Comparison of ENCODE assay signal across 36 cellular contexts in the genomic region with DNA sequence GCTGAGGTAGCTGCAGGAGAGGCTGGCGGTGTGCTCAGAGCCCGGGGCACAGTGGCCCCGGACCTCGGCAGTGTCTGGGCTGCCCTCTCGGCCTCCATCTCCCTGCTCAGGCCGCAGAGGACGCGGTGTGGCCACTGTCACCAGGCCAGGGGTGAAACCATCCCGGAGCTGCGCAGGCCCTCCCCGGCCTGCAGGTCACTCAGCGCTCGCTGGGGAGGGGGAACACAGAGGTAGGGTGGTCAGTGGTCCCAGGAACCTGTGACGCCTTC. TPM values are rescaled to one million over a fixed set of nuclear protein-coding genes. Genes with fewer than 3 reads are reported as not detected.
"Had no signal": no experiment of that assay in that cellular context is flagged by ENCODE, and none has a peak within 500 bp of the region (broad histone marks: within the 10 kb centered on the region; RNA-seq: fewer than 3 reads in every experiment).

No MANE protein-coding gene starts in this region.

- ATAC-seq: activated T-cell treated with anti-CD3 and anti-CD28 coated beads, Interleukin-2, amount 50 U/mL, for 4 hours had no signal

- H3K27me3 ChIP-seq: adrenal gland, SJSA1 had no signal

- FAIRE-seq: astrocyte, bronchial epithelial cell had no signal

- H3K9me3 Mint-ChIP-seq: activated B cell treated with CpG ODN at 0.5 μM for 24 hours; activated CD4-positive, alpha-beta memory T cell treated with anti-CD3 and anti-CD28 coated beads for 36 hours; activated naive CD8-positive, alpha-beta T cell treated with anti-CD3 and anti-CD28 coated beads, Interleukin-2, amount 10 ng/mL, durations not matched to agents 7 days and 5 days; activated T-cell treated with anti-CD3 and anti-CD28 coated beads, Interleukin-2, amount 50 U/mL, for 4 hours; brain had no signal

- H3K4me2 ChIP-seq: KMS-11 had no signal

- H3K4me3 Mint-ChIP-seq: activated B cell treated with CpG ODN at 0.5 μM for 24 hours; activated CD4-positive, alpha-beta memory T cell treated with anti-CD3 and anti-CD28 coated beads for 36 hours; activated naive CD8-positive, alpha-beta T cell treated with anti-CD3 and anti-CD28 coated beads, Interleukin-2, amount 10 ng/mL, durations not matched to agents 7 days and 5 days; activated T-cell treated with anti-CD3 and anti-CD28 coated beads, Interleukin-2, amount 50 U/mL, for 4 hours; brain had no signal

- H3K4me3 ChIP-seq: adrenal gland, SJSA1 had no signal

- H3K36me3 ChIP-seq: adrenal gland, SJSA1 had no signal

- H3K9me3 ChIP-seq: adrenal gland, SJSA1 had no signal

- H3K27me3 Mint-ChIP-seq: activated B cell treated with CpG ODN at 0.5 μM for 24 hours; activated CD4-positive, alpha-beta memory T cell treated with anti-CD3 and anti-CD28 coated beads for 36 hours had no signal

- H3K36me3 Mint-ChIP-seq: activated CD4-positive, alpha-beta memory T cell treated with anti-CD3 and anti-CD28 coated beads for 36 hours; activated naive CD8-positive, alpha-beta T cell treated with anti-CD3 and anti-CD28 coated beads, Interleukin-2, amount 10 ng/mL, durations not matched to agents 7 days and 5 days; brain had no signal

- DNase-seq: activated B cell treated with CpG ODN at 0.5 μM for 24 hours; activated CD4-positive, alpha-beta memory T cell treated with anti-CD3 and anti-CD28 coated beads for 36 hours; activated CD4-positive, alpha-beta T cell treated with anti-CD3 and anti-CD28 coated beads for 4 hours; activated CD4-positive, alpha-beta T cell treated with anti-CD3 and anti-CD28 coated beads, Interleukin-2, amount 50 U/mL, for 1 hour; activated CD4-positive, CD25-positive, alpha-beta regulatory T cell treated with anti-CD3 and anti-CD28 coated beads, Interleukin-2, amount 50 U/mL, for 72 hours; activated CD8-positive, alpha-beta memory T cell treated with anti-CD3 and anti-CD28 coated beads, Interleukin-2, amount 50 U/mL, for 4 hours; activated effector memory CD4-positive, alpha-beta T cell treated with Interleukin-2 at 50 U/mL for 16 hours; activated naive CD4-positive, alpha-beta T cell treated with anti-CD3 and anti-CD28 coated beads, Interleukin-2, amount 50 U/mL, for 16 hours; activated naive CD8-positive, alpha-beta T cell treated with anti-CD3 and anti-CD28 coated beads, Interleukin-2, amount 10 ng/mL, durations not matched to agents 7 days and 5 days; activated T-cell treated with anti-CD3 and anti-CD28 coated beads for 4 hours; activated T-cell treated with anti-CD3 and anti-CD28 coated beads, Interleukin-2, amount 50 U/mL, for 4 hours; adrenal gland; caudate nucleus; cerebellar nuclear complex; MM.1S; MV-4-11; NCI-H1092; NCI-H1436 treated with DMSO at 0.1 percent for 48 hours; NCI-H1694 treated with DMSO at 0.1 percent for 48 hours; NCI-H2029; NCI-H510A; NCI-H526; NCI-H748 treated with DMSO at 0.1 percent for 48 hours; NK-92 treated with Interleukin-12 subunit alpha and Interleukin-12 subunit beta, amount 100 ng/mL, for 24 hours; SW 1271; T-helper 1 cell; T-helper 2 cell; T-helper 9 cell had no signal

- H3K27ac ChIP-seq: adrenal gland, KMS-11, SJSA1, VCaP had no signal

- H3K4me1 ChIP-seq: adrenal gland, SJSA1 had no signal

- H3K27ac Mint-ChIP-seq: activated B cell treated with CpG ODN at 0.5 μM for 24 hours; activated CD4-positive, alpha-beta memory T cell treated with anti-CD3 and anti-CD28 coated beads for 36 hours; activated naive CD8-positive, alpha-beta T cell treated with anti-CD3 and anti-CD28 coated beads, Interleukin-2, amount 10 ng/mL, durations not matched to agents 7 days and 5 days; brain had no signal

- H3K4me1 Mint-ChIP-seq: activated B cell treated with CpG ODN at 0.5 μM for 24 hours; activated naive CD8-positive, alpha-beta T cell treated with anti-CD3 and anti-CD28 coated beads, Interleukin-2, amount 10 ng/mL, durations not matched to agents 7 days and 5 days; brain had no signal

- H3K9ac ChIP-seq: KMS-11 had no signal

RNA-seq across cellular contexts. Expression of a gene that starts 53.7 kb away (rescaled TPM):
- total RNA-seq: LHCN-M2, RPMI7951, SJSA1 had no signal
